ENCODE assay signal across 5 cellular contexts in genomic region chr7:102272917-102273748, GRCh38.
"Had no signal": no experiment of that assay in that cellular context is flagged by ENCODE, and none has a peak within 500 bp of the region (broad histone marks: within the 10 kb centered on the region; RNA-seq: fewer than 3 reads in every experiment).

No MANE protein-coding gene starts in this region.

- H3K27ac ChIP-seq: adrenal gland, gastroesophageal sphincter, heart left ventricle, neutrophil, parathyroid adenoma had no signal

- H3K27me3 ChIP-seq: adrenal gland, gastroesophageal sphincter, heart left ventricle, neutrophil had no signal

- H3K79me2 ChIP-seq: parathyroid adenoma had no signal

- H3K36me3 ChIP-seq: adrenal gland, neutrophil had no signal

- H3K9me3 ChIP-seq: adrenal gland, gastroesophageal sphincter, heart left ventricle, neutrophil had no signal

- H2AFZ ChIP-seq: parathyroid adenoma had no signal

- H3K4me3 ChIP-seq: adrenal gland, gastroesophageal sphincter, heart left ventricle had no signal

- H3K9ac ChIP-seq: parathyroid adenoma had no signal

- H3K4me1 ChIP-seq: parathyroid adenoma had no signal
